Comparison of ENCODE assay signal across 16 cellular contexts in genomic region chr10:69096045-69096444, GRCh38. TPM values are rescaled to one million over a fixed set of nuclear protein-coding genes. Genes with fewer than 3 reads are reported as not detected.
DNase-seq lines count a peak whose midpoint lies in the region; ATAC-seq and TF ChIP-seq lines count a peak whose summit lies in the region.
"Had no signal": no experiment of that assay in that cellular context is flagged by ENCODE, and none has a peak within 500 bp of the region (broad histone marks: within the 10 kb centered on the region; RNA-seq: fewer than 3 reads in every experiment).

No MANE protein-coding gene starts in this region.

- no peak for DNase-seq in CD14-positive monocyte (ENCODE audit: low spot score)
- peak; percentile 48 for DNase-seq in activated CD8-positive, alpha-beta T cell treated with anti-CD3 and anti-CD28 coated beads for 36 hours
- DNase-seq in stimulated activated naive CD4-positive, alpha-beta T cell treated with Interleukin-2 at 50 U/mL for 16 hours (lab: John Stamatoyannopoulos, UW) = no peak
- DNase-seq in posterior vena cava (ENCODE audit: low spot score) = no peak
- DNase-seq in C1 segment of cervical spinal cord (lab: John Stamatoyannopoulos, UW) = no peak
- DNase-seq in NCI-H226 = no peak
- DNase-seq: activated CD4-positive, alpha-beta T cell treated with anti-CD3 and anti-CD28 coated beads for 48 hours; activated effector memory CD4-positive, alpha-beta T cell treated with Interleukin-2 at 50 U/mL for 16 hours; DMS153; Karpas-422; NCI-H2029; NCI-H774; spleen had no signal

- ATAC-seq in GM18519 (IDR thresholded peaks at IDR 0.05; ENCODE audit: low FRiP score, unreplicated experiment) (peak; percentile 43), HG03342 (IDR thresholded peaks at IDR 0.05; ENCODE audit: unreplicated experiment) (peak; percentile 55)
- peak; percentile 38 for ATAC-seq in activated CD8-positive, alpha-beta T cell treated with anti-CD3 and anti-CD28 coated beads for 36 hours

- intact Hi-C loops in CD14-positive monocyte (cut with micrococcal nuclease) = no loop called here
- intact Hi-C loops in activated CD8-positive, alpha-beta T cell treated with anti-CD3 and anti-CD28 coated beads for 36 hours (cut with micrococcal nuclease) = no loop called here
- intact Hi-C loops in posterior vena cava (cut with DNase I) = loop anchor here (10.0 kb wide), 2 partner anchors 91 to 101 kb away; no protein-coding TSS in a partner anchor

- POLR2A ChIA-PET in activated CD8-positive, alpha-beta T cell treated with anti-CD3 and anti-CD28 coated beads for 36 hours (lab: Charles Lee) = interaction anchor here (0.7 to 10.7 kb wide), 9 partner anchors 10 to 138 kb away, joined by 3 to 77 read pairs (median 4); partner anchors contain the start of genes KIFBP and VPS26A

- no peak for TF ChIP-seq CTCF in CD14-positive monocyte (IDR thresholded peaks at IDR 0.05)
- TF ChIP-seq CTCF in activated CD8-positive, alpha-beta T cell treated with anti-CD3 and anti-CD28 coated beads for 36 hours (IDR thresholded peaks at IDR 0.05) = no peak

- CTCF ChIA-PET in activated CD8-positive, alpha-beta T cell treated with anti-CD3 and anti-CD28 coated beads for 36 hours (lab: Charles Lee) = interaction anchor here (0.6 to 5.8 kb wide), 7 partner anchors 9 to 115 kb away, joined by 3 to 97 read pairs (median 4); no protein-coding TSS in a partner anchor

- H3K9me3 Mint-ChIP-seq in CD14-positive monocyte = peaks cover 0 to 6% (median 0%) of the 10 kb centered on the region in 7 donors
- no peaks in the 10 kb centered on the region for H3K9me3 Mint-ChIP-seq in activated CD8-positive, alpha-beta T cell treated with anti-CD3 and anti-CD28 coated beads for 36 hours
- H3K9me3 Mint-ChIP-seq: T-helper 1 cell treated with Interleukin-12 subunit alpha and Interleukin-12 subunit beta and Interleukin-4 antibody, amounts not matched to agents 30 μg/mL and 1 μg/mL, for 36 hours had no signal

- H3K27ac Mint-ChIP-seq in CD14-positive monocyte = peak overlapping the region in 6 of 7 donors; percentile 49 to 86 (median 79)
- no peak overlapping the region for H3K27ac Mint-ChIP-seq in activated CD8-positive, alpha-beta T cell treated with anti-CD3 and anti-CD28 coated beads for 36 hours
- H3K27ac Mint-ChIP-seq: T-helper 1 cell treated with Interleukin-12 subunit alpha and Interleukin-12 subunit beta and Interleukin-4 antibody, amounts not matched to agents 30 μg/mL and 1 μg/mL, for 36 hours had no signal

- peaks cover 70% of the 10 kb centered on the region for H3K4me1 Mint-ChIP-seq in CD14-positive monocyte
- H3K4me1 Mint-ChIP-seq in activated CD8-positive, alpha-beta T cell treated with anti-CD3 and anti-CD28 coated beads for 36 hours (ENCODE audit: low read depth) = peaks cover 54% of the 10 kb centered on the region

- peak overlapping the region in 1 of 2 donors; percentile 60 for H3K4me3 Mint-ChIP-seq in CD14-positive monocyte
- H3K4me3 Mint-ChIP-seq in activated CD8-positive, alpha-beta T cell treated with anti-CD3 and anti-CD28 coated beads for 36 hours = no peak overlapping the region
- H3K4me3 Mint-ChIP-seq: T-helper 1 cell treated with Interleukin-12 subunit alpha and Interleukin-12 subunit beta and Interleukin-4 antibody, amounts not matched to agents 30 μg/mL and 1 μg/mL, for 36 hours had no signal

- peaks cover 81 to 90% of the 10 kb centered on the region in 2 donors for H3K36me3 Mint-ChIP-seq in CD14-positive monocyte
- peaks cover 43% of the 10 kb centered on the region for H3K36me3 Mint-ChIP-seq in activated CD8-positive, alpha-beta T cell treated with anti-CD3 and anti-CD28 coated beads for 36 hours (ENCODE audit: low read depth)

- H3K27me3 Mint-ChIP-seq in CD14-positive monocyte (ENCODE audit: low read depth in 3 of 3) = peaks cover 0 to 4% (median 2%) of the 10 kb centered on the region in 3 donors
- no peaks in the 10 kb centered on the region for H3K27me3 Mint-ChIP-seq in activated CD8-positive, alpha-beta T cell treated with anti-CD3 and anti-CD28 coated beads for 36 hours

RNA-seq across cellular contexts. Expression of gene SRGN, which starts 8.1 kb away (rescaled TPM):
- 1,000 to 10,000 TPM; 1,724 to 1,859 TPM for polyA plus RNA-seq in CD14-positive monocyte
- 100 to 1,000 TPM; 279 to 292 TPM for total RNA-seq in activated CD8-positive, alpha-beta T cell treated with anti-CD3 and anti-CD28 coated beads for 36 hours
- total RNA-seq in posterior vena cava = 100 to 1,000 TPM; 138 to 144 TPM

RNA-seq across cellular contexts. Expression of gene VPS26A, which starts 27.9 kb away (rescaled TPM):
- 10 to 100 TPM; 42.1 to 58.3 TPM for polyA plus RNA-seq in CD14-positive monocyte
- 10 to 100 TPM; 33.1 to 34.5 TPM for total RNA-seq in activated CD8-positive, alpha-beta T cell treated with anti-CD3 and anti-CD28 coated beads for 36 hours
- 10 to 100 TPM; 44.2 to 58.2 TPM for total RNA-seq in posterior vena cava

Comparison
In these comparisons a context has a peak if more than half of its experiments do, and no peak if none do; other contexts are left out.
1. intact Hi-C loops: an anchor here in posterior vena cava (10.0 kb wide); none called in CD14-positive monocyte and activated CD8-positive, alpha-beta T cell treated with anti-CD3 and anti-CD28 coated beads for 36 hours.